In genomic region chr3:150764607-150765366, GRCh38 we compare ENCODE assay signal across 8 cellular contexts. TPM values are rescaled to one million over a fixed set of nuclear protein-coding genes. Genes with fewer than 3 reads are reported as not detected.
DNase-seq lines count a peak whose midpoint lies in the region; ATAC-seq and TF ChIP-seq lines count a peak whose summit lies in the region.

No MANE protein-coding gene starts in this region.

- H3K27me3 ChIP-seq in Caco-2 (replicated peaks; ENCODE audit: control insufficient read depth, insufficient read depth, low read length), result no peaks in the 10 kb centered on the region
- no peaks in the 10 kb centered on the region for H3K27me3 ChIP-seq in MG63
- H3K27me3 ChIP-seq in neural progenitor cell, result peaks cover 23% of the 10 kb centered on the region

- no peaks in the 10 kb centered on the region for H4K20me1 ChIP-seq in neural progenitor cell (ENCODE audit: low read depth)

- peak overlapping the region; percentile 75 for H3K4me2 ChIP-seq in neural progenitor cell

- H3K36me3 ChIP-seq in Caco-2 (ENCODE audit: control insufficient read depth, insufficient read depth, low read length), result no peaks in the 10 kb centered on the region
- H3K36me3 ChIP-seq in MG63, result peaks cover 12% of the 10 kb centered on the region
- H3K36me3 ChIP-seq in neural progenitor cell, result no peaks in the 10 kb centered on the region

- H3F3A ChIP-seq in neural progenitor cell (ENCODE audit: low read depth), result peaks cover 22% of the 10 kb centered on the region

- H3K27ac Mint-ChIP-seq in Caco-2 (ENCODE audit: unreplicated experiment), result no peak overlapping the region
- H3K27ac Mint-ChIP-seq in central memory CD8-positive, alpha-beta T cell (ENCODE audit: low read depth), result peak overlapping the region; percentile 97
- H3K27ac Mint-ChIP-seq in neural progenitor cell, result no peak overlapping the region
- H3K27ac Mint-ChIP-seq in endothelial cell (ENCODE audit: unreplicated experiment), result no peak overlapping the region

- POLR2A ChIA-PET in Caco-2 (lab: Charles Lee), result interaction anchor here (0.6 kb wide), 1 partner anchor 19 kb away, joined by 3 read pairs; no protein-coding TSS in a partner anchor

- no peaks in the 10 kb centered on the region for H3K27me3 Mint-ChIP-seq in Caco-2 (ENCODE audit: insufficient read depth, unreplicated experiment)
- H3K27me3 Mint-ChIP-seq in central memory CD8-positive, alpha-beta T cell, result no peaks in the 10 kb centered on the region
- H3K27me3 Mint-ChIP-seq in neural progenitor cell (ENCODE audit: insufficient read depth, low read depth), result peaks cover 20% of the 10 kb centered on the region
- peaks cover 13% of the 10 kb centered on the region for H3K27me3 Mint-ChIP-seq in endothelial cell (ENCODE audit: unreplicated experiment)

- H3K9ac ChIP-seq in neural progenitor cell, result no peak overlapping the region

- H3K4me1 ChIP-seq in Caco-2, result peaks cover 35% of the 10 kb centered on the region
- peaks cover 31% of the 10 kb centered on the region for H3K4me1 ChIP-seq in neural progenitor cell

- no peak overlapping the region for H3K27ac ChIP-seq in neural progenitor cell

- DNase-seq in Caco-2 (no peak), MG63 (no peak), neural progenitor cell (ENCODE audit: low spot score) (no peak), endothelial cell (ENCODE audit: low spot score) (no peak)
- DNase-seq in central memory CD8-positive, alpha-beta T cell (ENCODE audit: low spot score in 2 of 2), result no peak
- no peak for DNase-seq in stimulated activated CD4-positive, alpha-beta T cell treated with anti-CD3 and anti-CD28 coated beads, Interleukin-1b, Interleukin-23, amount 100 ng/mL, for 48 hours

- H3K36me3 Mint-ChIP-seq in Caco-2 (ENCODE audit: insufficient read depth, unreplicated experiment), result peaks cover 22% of the 10 kb centered on the region
- peaks cover 21% of the 10 kb centered on the region for H3K36me3 Mint-ChIP-seq in central memory CD8-positive, alpha-beta T cell (ENCODE audit: insufficient read depth)
- no peaks in the 10 kb centered on the region for H3K36me3 Mint-ChIP-seq in neural progenitor cell
- no peaks in the 10 kb centered on the region for H3K36me3 Mint-ChIP-seq in endothelial cell (ENCODE audit: low read depth, unreplicated experiment)

- CTCF ChIA-PET in Caco-2 (lab: Charles Lee), result interaction anchor here (1.2 kb wide), 1 partner anchor 22 kb away, joined by 5 read pairs; no protein-coding TSS in a partner anchor

- BruUV-seq in Caco-2 (replicated peaks; lab: Mats Ljungman, UMichigan), result no TSS peak

- H2AFZ ChIP-seq in neural progenitor cell (replicated peaks), result no peak overlapping the region

- no peak for ATAC-seq in central memory CD8-positive, alpha-beta T cell (replicated peaks; ENCODE audit: extremely low read depth, poor library complexity, severe bottlenecking)
- ATAC-seq in GM18870 (IDR thresholded peaks at IDR 0.05; ENCODE audit: unreplicated experiment) (no peak), HG03097 (IDR thresholded peaks at IDR 0.05; ENCODE audit: low FRiP score, unreplicated experiment) (no peak)

- peak overlapping the region; percentile 95 for H3K4me3 ChIP-seq in Caco-2 (ENCODE audit: low read depth, low read length)
- peak overlapping the region; percentile 76 for H3K4me3 ChIP-seq in MG63
- peak overlapping the region; percentile 58 for H3K4me3 ChIP-seq in neural progenitor cell

- peaks cover 7% of the 10 kb centered on the region for H3K4me1 Mint-ChIP-seq in Caco-2 (ENCODE audit: low read depth, unreplicated experiment)
- peaks cover 32% of the 10 kb centered on the region for H3K4me1 Mint-ChIP-seq in central memory CD8-positive, alpha-beta T cell
- H3K4me1 Mint-ChIP-seq in neural progenitor cell, result peaks cover 30% of the 10 kb centered on the region
- peaks cover 19% of the 10 kb centered on the region for H3K4me1 Mint-ChIP-seq in endothelial cell (ENCODE audit: unreplicated experiment)

- no peaks in the 10 kb centered on the region for H3K9me3 ChIP-seq in Caco-2
- H3K9me3 ChIP-seq in MG63, result no peaks in the 10 kb centered on the region
- no peaks in the 10 kb centered on the region for H3K9me3 ChIP-seq in neural progenitor cell (ENCODE audit: low read depth)

- intact Hi-C loops in Caco-2 (cut with micrococcal nuclease; ENCODE audit: unreplicated experiment), result loop anchor here (1.0 to 5.0 kb wide), 2 partner anchors 43 to 162 kb away; partner anchors contain the start of gene SELENOT

- H3K4me3 Mint-ChIP-seq in Caco-2 (ENCODE audit: unreplicated experiment) (peak overlapping the region; percentile 89), neural progenitor cell (peak overlapping the region; percentile 96), endothelial cell (ENCODE audit: unreplicated experiment) (no peak overlapping the region)
- peak overlapping the region; percentile 87 for H3K4me3 Mint-ChIP-seq in central memory CD8-positive, alpha-beta T cell

- no peaks in the 10 kb centered on the region for H3K9me3 Mint-ChIP-seq in Caco-2 (ENCODE audit: unreplicated experiment)
- no peaks in the 10 kb centered on the region for H3K9me3 Mint-ChIP-seq in central memory CD8-positive, alpha-beta T cell
- H3K9me3 Mint-ChIP-seq in neural progenitor cell, result no peaks in the 10 kb centered on the region
- no peaks in the 10 kb centered on the region for H3K9me3 Mint-ChIP-seq in endothelial cell (ENCODE audit: unreplicated experiment)

- TF ChIP-seq CTCF in Caco-2 (IDR thresholded peaks at IDR 0.05; ENCODE audit: insufficient read depth in 1 of 2, low read depth in 1 of 2, low read length in 1 of 2, severe bottlenecking in 1 of 2, unreplicated experiment in 1 of 2), result no peak
- TF ChIP-seq CTCF in neural progenitor cell (IDR thresholded peaks at IDR 0.05), result no peak
- no peak for TF ChIP-seq CTCF in endothelial cell (IDR thresholded peaks at IDR 0.05; ENCODE audit: unreplicated experiment)

- H3K79me2 ChIP-seq in neural progenitor cell (ENCODE audit: low read depth), result peaks cover 14% of the 10 kb centered on the region

RNA-seq across cellular contexts. Expression of gene SIAH2, which starts 1.8 kb away (rescaled TPM):
- total RNA-seq in Caco-2 (2022) (25.6 and 31.8 TPM in 2 replicates), neural progenitor cell (ENCODE audit: low replicate concordance) (14.6 TPM in 2 replicates), endothelial cell (ENCODE audit: unreplicated experiment) (13.2 TPM)
- total RNA-seq in MG63 (2014; rRNA removed; shearing (Covaris generic); ENCODE audit: low replicate concordance), result 27.4 and 31.3 TPM in 2 replicates
